In genomic region chr5:149493316-149493715, GRCh38 we compare ENCODE assay signal across 17 cellular contexts. TPM values are rescaled to one million over a fixed set of nuclear protein-coding genes. Genes with fewer than 3 reads are reported as not detected.
DNase-seq lines count a peak whose midpoint lies in the region; ATAC-seq, FAIRE-seq and TF ChIP-seq lines count a peak whose summit lies in the region.
"Had no signal": no experiment of that assay in that cellular context is flagged by ENCODE, and none has a peak within 500 bp of the region (broad histone marks: within the 10 kb centered on the region; RNA-seq: fewer than 3 reads in every experiment).

No MANE protein-coding gene starts in this region.

- H3K36me3 Mint-ChIP-seq in endodermal cell (ENCODE audit: low read depth), result peaks cover 32% of the 10 kb centered on the region

- no peak overlapping the region for H3K4me3 Mint-ChIP-seq in endodermal cell
- H3K4me3 Mint-ChIP-seq: activated CD8-positive, alpha-beta memory T cell treated with anti-CD3 and anti-CD28 coated beads, Interleukin-2, amount 10 ng/mL, durations not matched to agents 7 days and 5 days; activated naive CD4-positive, alpha-beta T cell treated with anti-CD3 and anti-CD28 coated beads for 36 hours; central memory CD8-positive, alpha-beta T cell; stimulated activated effector memory CD8-positive, alpha-beta T cell treated with anti-CD3 and anti-CD28 coated beads, Interleukin-12 subunit alpha, Interleukin-12 subunit beta, amount 100 ng/mL, for 72 hours had no signal

- no peak for TF ChIP-seq EP300 in gastroesophageal sphincter (IDR thresholded peaks at IDR 0.05)

- no peaks in the 10 kb centered on the region for H3K9me3 Mint-ChIP-seq in endodermal cell
- H3K9me3 Mint-ChIP-seq: activated naive CD4-positive, alpha-beta T cell treated with anti-CD3 and anti-CD28 coated beads for 36 hours; central memory CD8-positive, alpha-beta T cell; stimulated activated effector memory CD8-positive, alpha-beta T cell treated with anti-CD3 and anti-CD28 coated beads, Interleukin-12 subunit alpha, Interleukin-12 subunit beta, amount 100 ng/mL, for 72 hours had no signal

- H3K9ac ChIP-seq in GM23248, result no peak overlapping the region
- H3K9ac ChIP-seq in endodermal cell (ENCODE audit: extremely low read depth, low read length, poor library complexity, severe bottlenecking), result no peak overlapping the region

- no peak for FAIRE-seq in HTR-8/SVneo (lab: Jason Lieb, UNC)

- no peak for ATAC-seq in gastroesophageal sphincter
- ATAC-seq: activated CD4-positive, CD25-positive, alpha-beta regulatory T cell treated with anti-CD3 and anti-CD28 coated beads, Interleukin-2, amount 50 U/mL, for 24 hours; activated CD8-positive, alpha-beta memory T cell treated with anti-CD3 and anti-CD28 coated beads, Interleukin-2, amount 10 ng/mL, durations not matched to agents 7 days and 5 days; stimulated activated effector memory CD8-positive, alpha-beta T cell treated with anti-CD3 and anti-CD28 coated beads, Interleukin-12 subunit alpha, Interleukin-12 subunit beta, amount 100 ng/mL, for 72 hours had no signal

- H3K27ac Mint-ChIP-seq in endodermal cell, result no peak overlapping the region
- H3K27ac Mint-ChIP-seq: activated CD8-positive, alpha-beta memory T cell treated with anti-CD3 and anti-CD28 coated beads, Interleukin-2, amount 10 ng/mL, durations not matched to agents 7 days and 5 days; activated naive CD4-positive, alpha-beta T cell treated with anti-CD3 and anti-CD28 coated beads for 36 hours; stimulated activated effector memory CD8-positive, alpha-beta T cell treated with anti-CD3 and anti-CD28 coated beads, Interleukin-12 subunit alpha, Interleukin-12 subunit beta, amount 100 ng/mL, for 72 hours had no signal

- H3K27me3 ChIP-seq in GM23248 (replicated peaks; ENCODE audit: insufficient read depth) (no peaks in the 10 kb centered on the region), gastroesophageal sphincter (no peaks in the 10 kb centered on the region), endodermal cell (ENCODE audit: control insufficient read depth, insufficient read depth, low read length, poor library complexity, severe bottlenecking) (no peaks in the 10 kb centered on the region)
- H3K27me3 ChIP-seq: Peyer's patch had no signal

- H4K20me1 ChIP-seq in GM23248 (ENCODE audit: insufficient read depth), result no peaks in the 10 kb centered on the region

- no peak overlapping the region for H3K4me3 ChIP-seq in GM23248
- no peak overlapping the region for H3K4me3 ChIP-seq in gastroesophageal sphincter
- H3K4me3 ChIP-seq in endodermal cell (ENCODE audit: low read length), result no peak overlapping the region
- H3K4me3 ChIP-seq: Peyer's patch had no signal

- H3K9me2 ChIP-seq in GM23248 (ENCODE audit: insufficient read depth), result no peaks in the 10 kb centered on the region

- TF ChIP-seq CTCF in gastroesophageal sphincter (IDR thresholded peaks at IDR 0.05) (no peak), endodermal cell (conservative IDR thresholded peaks at IDR 0.05) (no peak)

- DNase-seq in COR-L47 (lab: John Stamatoyannopoulos, UW) (peak; percentile 43), GM23248 (no peak), NCI-H774 (lab: John Stamatoyannopoulos, UW) (peak; percentile 56), medulla oblongata (ENCODE audit: extremely low spot score) (no peak), endodermal cell (no peak), HTR-8/SVneo (ENCODE audit: insufficient read length, low spot score) (no peak)
- DNase-seq: activated CD8-positive, alpha-beta memory T cell treated with anti-CD3 and anti-CD28 coated beads, Interleukin-2, amount 10 ng/mL, durations not matched to agents 7 days and 5 days; activated naive CD4-positive, alpha-beta T cell treated with anti-CD3 and anti-CD28 coated beads for 36 hours; BE2C; DND-41; NCI-H524; Peyer's patch had no signal

- H3K4me2 ChIP-seq in GM23248 (ENCODE audit: unreplicated experiment), result no peak overlapping the region

- peaks cover 6% of the 10 kb centered on the region for H3K4me1 Mint-ChIP-seq in endodermal cell
- H3K4me1 Mint-ChIP-seq: activated CD8-positive, alpha-beta memory T cell treated with anti-CD3 and anti-CD28 coated beads, Interleukin-2, amount 10 ng/mL, durations not matched to agents 7 days and 5 days; stimulated activated effector memory CD8-positive, alpha-beta T cell treated with anti-CD3 and anti-CD28 coated beads, Interleukin-12 subunit alpha, Interleukin-12 subunit beta, amount 100 ng/mL, for 72 hours had no signal

- H2AFZ ChIP-seq in GM23248, result no peak overlapping the region

- WGBS in GM23248 (ENCODE audit: low coverage in 1 of 2, low lambda C conversion rate in 2 of 2, missing lambda C conversion rate in 2 of 2), 2 experiments, result 97 to 98% methylated on average over 2 of the region's 2 CpGs
- WGBS in gastroesophageal sphincter (ENCODE audit: low coverage in 1 of 2), 2 donors, result 75 to 100% methylated on average over 1 to 2 of the region's 2 CpGs
- WGBS in endodermal cell (ENCODE audit: insufficient coverage in 1 of 2, insufficient read length in 1 of 2), 2 experiments, result 90 to 100% methylated on average over 1 to 2 of the region's 2 CpGs

- in situ Hi-C loops in GM23248 (cut with MboI), result no loop called here

- H3K27ac ChIP-seq in GM23248 (0 out of 2 replicates have a peak overlapping the region, but pooled peaks have one; percentile 88), gastroesophageal sphincter (peak overlapping the region; percentile 56 to 91 (median 74)), endodermal cell (ENCODE audit: low read depth, low read length) (no peak overlapping the region)
- H3K27ac ChIP-seq: neutrophil, Peyer's patch had no signal

- H3K79me2 ChIP-seq in GM23248 (ENCODE audit: insufficient read depth), result peaks cover 46% of the 10 kb centered on the region

- H3K4me1 ChIP-seq in GM23248 (ENCODE audit: insufficient read depth) (peaks cover 87% of the 10 kb centered on the region), gastroesophageal sphincter (peaks cover 12 to 67% (median 18%) of the 10 kb centered on the region in 3 donors), endodermal cell (ENCODE audit: control insufficient read depth, insufficient read depth, low read length) (no peaks in the 10 kb centered on the region)
- H3K4me1 ChIP-seq: BE2C had no signal

- H3K9me3 ChIP-seq in GM23248 (ENCODE audit: low read depth), result no peaks in the 10 kb centered on the region
- no peaks in the 10 kb centered on the region for H3K9me3 ChIP-seq in gastroesophageal sphincter
- H3K9me3 ChIP-seq in endodermal cell (ENCODE audit: control insufficient read depth, low read length), result no peaks in the 10 kb centered on the region
- H3K9me3 ChIP-seq: BE2C, neutrophil, Peyer's patch had no signal

- peaks cover 96% of the 10 kb centered on the region for H3F3A ChIP-seq in GM23248 (ENCODE audit: insufficient read depth)

- no peaks in the 10 kb centered on the region for H3K27me3 Mint-ChIP-seq in endodermal cell (ENCODE audit: insufficient read depth)
- H3K27me3 Mint-ChIP-seq: central memory CD8-positive, alpha-beta T cell had no signal

- no peak for TF ChIP-seq POLR2A in gastroesophageal sphincter (IDR thresholded peaks at IDR 0.05)

- H3K36me3 ChIP-seq in GM23248 (ENCODE audit: low read depth), result peaks cover 51% of the 10 kb centered on the region
- H3K36me3 ChIP-seq in gastroesophageal sphincter, result peaks cover 0 to 30% of the 10 kb centered on the region in 2 donors
- H3K36me3 ChIP-seq in endodermal cell (ENCODE audit: control insufficient read depth, insufficient read depth, low read length), result peaks cover 51% of the 10 kb centered on the region

RNA-seq across cellular contexts. Expression of gene CSNK1A1, which starts 57.9 kb away (rescaled TPM):
- total RNA-seq in GM23248 (2014; rRNA removed; shearing (Covaris generic)), result 415 and 428 TPM in 2 replicates
- 225 and 228 TPM in 2 replicates for polyA plus RNA-seq in GM23248 (2016; fragmentation: Nextera tagmentation; extraction: Ambion mirVana)
- total RNA-seq in gastroesophageal sphincter (100 to 1,000 TPM; 264 to 414 (median 344) TPM), endodermal cell (100 to 1,000 TPM; 198 to 214 TPM)
- polyA plus RNA-seq in endodermal cell (2013, experiment 1 of 2), result 175 TPM
- 176 TPM for polyA plus RNA-seq in endodermal cell (2013, experiment 2 of 2)

Comparison
In these comparisons a context has a peak if more than half of its experiments do, and no peak if none do; other contexts are left out.
1. DNase-seq: peak in COR-L47 (single experiment) and NCI-H774 (single experiment); none in GM23248 (single experiment), medulla oblongata (single experiment), endodermal cell (single experiment) and HTR-8/SVneo (single experiment).